ENCODE assay signal across 8 cellular contexts in genomic region chr19:12639901-12640613, GRCh38. TPM values are rescaled to one million over a fixed set of nuclear protein-coding genes. Genes with fewer than 3 reads are reported as not detected.
A peak's percentile ranks its signal among the peaks of the same experiment; 100 is the strongest.
DNase-seq lines count a peak whose midpoint lies in the region; ATAC-seq and TF ChIP-seq lines count a peak whose summit lies in the region.

No MANE protein-coding gene starts in this region.

- intact Hi-C loops in CD4-positive, alpha-beta memory T cell (cut with micrococcal nuclease) = loop anchor here (1.0 kb wide), 3 partner anchors 26 to 76 kb away; partner anchors contain the start of genes MAN2B1 and WDR83

- TF ChIP-seq CTCF in HFF-Myc (IDR thresholded peaks at IDR 0.05; ENCODE audit: low read depth, low read length, missing control alignments) (peak; percentile 79), epithelial cell of esophagus (IDR thresholded peaks at IDR 0.05; ENCODE audit: insufficient read depth, low read depth, low read length, missing control alignments) (peak; percentile 71)

- H3K27ac Mint-ChIP-seq in CD4-positive, alpha-beta memory T cell = peak overlapping the region; percentile 14 to 92 (median 54)

- peak overlapping the region; percentile 68 to 82 (median 76) for H3K4me3 Mint-ChIP-seq in CD4-positive, alpha-beta memory T cell

- no peaks in the 10 kb centered on the region for H3K9me3 ChIP-seq in CD4-positive, alpha-beta memory T cell (ENCODE audit: control insufficient read depth in 1 of 2, low read length in 2 of 2)

- H3K27me3 ChIP-seq in CD4-positive, alpha-beta memory T cell (ENCODE audit: insufficient read depth, low read length) = no peaks in the 10 kb centered on the region

- no peaks in the 10 kb centered on the region for H3K27me3 Mint-ChIP-seq in CD4-positive, alpha-beta memory T cell

- CTCF ChIA-PET in CD4-positive, alpha-beta memory T cell (lab: Charles Lee; ENCODE audit: partially characterized antibody) = interaction anchor here (0.5 to 2.1 kb wide), 25 partner anchors 9 to 207 kb away, joined by 3 to 17 read pairs (median 4); partner anchors contain the start of gene FBXW9

- POLR2A ChIA-PET in CD4-positive, alpha-beta memory T cell (lab: Charles Lee; ENCODE audit: partially characterized antibody) = interaction anchor here (0.5 to 2.1 kb wide), 8 partner anchors 26 to 153 kb away, joined by 3 to 9 read pairs (median 6); partner anchors contain the start of genes MAN2B1, TNPO2, WDR83 and ZNF490

- no peaks in the 10 kb centered on the region for H3K36me3 ChIP-seq in CD4-positive, alpha-beta memory T cell (ENCODE audit: insufficient read depth, low read length)

- peaks cover 18% of the 10 kb centered on the region for H3K4me1 ChIP-seq in CD4-positive, alpha-beta memory T cell (ENCODE audit: insufficient read depth, low read length)

- no peak overlapping the region for H3K4me3 ChIP-seq in CD4-positive, alpha-beta memory T cell (ENCODE audit: low read length in 2 of 2)
- H3K4me3 ChIP-seq in HFF-Myc (replicated peaks; ENCODE audit: low read depth, low read length) (no peak overlapping the region), epithelial cell of esophagus (ENCODE audit: low read length) (no peak overlapping the region)

- H3K27ac ChIP-seq in CD4-positive, alpha-beta memory T cell (ENCODE audit: low read depth, low read length) = no peak overlapping the region

- no peak for ATAC-seq in HG03039 (IDR thresholded peaks at IDR 0.05; ENCODE audit: unreplicated experiment)

- peaks cover 0 to 4% of the 10 kb centered on the region in 2 donors for H3K36me3 Mint-ChIP-seq in CD4-positive, alpha-beta memory T cell

- peaks cover 11 to 15% (median 14%) of the 10 kb centered on the region in 4 donors for H3K4me1 Mint-ChIP-seq in CD4-positive, alpha-beta memory T cell

- peak; percentile 71 to 82 (median 75) for DNase-seq in CD4-positive, alpha-beta memory T cell
- DNase-seq in HFF-Myc (ENCODE audit: extremely low read depth, low read depth) = peak; percentile 51
- peak; percentile 92 for DNase-seq in NCI-H82 (lab: John Stamatoyannopoulos, UW)
- peak; percentile 77 for DNase-seq in activated CD8-positive, alpha-beta memory T cell treated with anti-CD3 and anti-CD28 coated beads, Interleukin-2, amount 50 U/mL, for 1 hour (ENCODE audit: extremely low read depth)
- DNase-seq in epithelial cell of esophagus (ENCODE audit: low read depth) = peak; percentile 74
- DNase-seq in middle frontal gyrus (ENCODE audit: extremely low spot score, low spot score) = peak; percentile 60
- peak; percentile 69 to 78 for DNase-seq in stimulated activated CD8-positive, alpha-beta memory T cell treated with anti-CD3 and anti-CD28 coated beads, Interleukin-15, amount 100 ng/mL, for 4 hours (ENCODE audit: low read depth in 2 of 2)

- no peaks in the 10 kb centered on the region for H3K9me3 Mint-ChIP-seq in CD4-positive, alpha-beta memory T cell

RNA-seq across cellular contexts. Expression of gene MAN2B1, which starts 26.5 kb away (rescaled TPM):
- total RNA-seq in CD4-positive, alpha-beta memory T cell = 100 to 1,000 TPM; 137 to 141 TPM
- 10 to 100 TPM; 45.0 to 76.4 TPM for polyA plus RNA-seq in CD4-positive, alpha-beta memory T cell

RNA-seq across cellular contexts. Expression of gene WDR83, which starts 26.6 kb away (rescaled TPM):
- 10 to 100 TPM; 18.3 to 19.3 TPM for total RNA-seq in CD4-positive, alpha-beta memory T cell
- polyA plus RNA-seq in CD4-positive, alpha-beta memory T cell = 10 to 100 TPM in 1 of 2 donors, 1 to 10 TPM in 1; 9.8 to 15.7 TPM

RNA-seq across cellular contexts. Expression of gene ZNF791, which starts 29.3 kb away (rescaled TPM):
- total RNA-seq in CD4-positive, alpha-beta memory T cell = 10 to 100 TPM; 46.0 to 46.3 TPM
- polyA plus RNA-seq in CD4-positive, alpha-beta memory T cell = 10 to 100 TPM; 11.5 to 17.2 TPM

RNA-seq across cellular contexts. Expression of gene ZNF490, which starts 29.4 kb away (rescaled TPM):
- 10 to 100 TPM; 10.6 to 11.8 TPM for total RNA-seq in CD4-positive, alpha-beta memory T cell
- 1 to 10 TPM; 2.2 to 4.3 TPM for polyA plus RNA-seq in CD4-positive, alpha-beta memory T cell

RNA-seq across cellular contexts. Expression of gene DHPS, which starts 41.6 kb away (rescaled TPM):
- 100 to 1,000 TPM; 195 to 197 TPM for total RNA-seq in CD4-positive, alpha-beta memory T cell
- polyA plus RNA-seq in CD4-positive, alpha-beta memory T cell = 10 to 100 TPM; 77.3 to 91.7 TPM
